8 cellular contexts compared by ENCODE assay signal in the genomic region with DNA sequence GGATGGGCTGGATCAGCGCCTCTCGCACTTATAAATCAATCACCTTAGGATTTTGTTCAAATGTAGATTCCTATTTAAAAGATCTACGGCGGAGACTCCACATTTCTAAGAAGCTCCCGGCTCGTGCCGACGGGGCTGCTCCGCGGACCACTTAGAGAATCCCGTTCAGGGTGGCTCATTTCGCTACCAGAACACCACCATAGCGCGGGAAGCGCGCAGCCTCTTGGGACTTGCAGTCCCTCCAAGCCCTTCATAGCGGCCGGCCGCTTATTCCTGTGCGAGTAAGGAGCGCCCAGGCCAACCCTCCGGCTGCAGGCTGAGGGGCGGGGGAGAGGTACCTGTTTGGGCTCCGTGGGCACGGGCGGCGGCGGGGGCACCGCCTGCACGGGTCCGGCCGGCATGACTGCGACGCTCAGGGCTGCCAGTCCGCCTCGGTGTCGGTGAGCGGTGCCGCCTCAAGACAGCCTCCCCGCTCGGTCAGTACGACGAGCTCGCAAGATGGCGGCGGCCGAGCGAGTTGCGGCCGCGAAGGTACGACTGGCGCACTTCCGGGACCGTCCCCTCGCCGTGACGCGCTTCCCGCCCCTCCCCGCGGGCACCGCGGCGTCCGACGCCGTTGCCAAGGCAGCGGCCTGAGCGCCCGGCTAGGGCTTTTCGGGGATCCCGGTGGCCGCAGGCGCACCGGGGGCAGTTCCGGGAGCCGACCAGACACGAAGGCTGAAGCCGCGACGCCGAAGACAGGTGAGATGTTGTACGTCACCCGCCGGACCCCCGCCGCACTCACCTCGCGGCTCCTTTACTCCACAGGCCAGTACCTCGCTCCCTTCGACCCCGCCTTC. TPM values are rescaled to one million over a fixed set of nuclear protein-coding genes. Genes with fewer than 3 reads are reported as not detected.
A peak's percentile ranks its signal among the peaks of the same experiment; 100 is the strongest.
DNase-seq lines count a peak whose midpoint lies in the region; ATAC-seq and TF ChIP-seq lines count a peak whose summit lies in the region.

CCDC157 (plus strand) TSS at position 616 of the 839 bp plus-strand sequence. CDS start 8,994 bp downstream, outside the sequence.
A gene with protein sequence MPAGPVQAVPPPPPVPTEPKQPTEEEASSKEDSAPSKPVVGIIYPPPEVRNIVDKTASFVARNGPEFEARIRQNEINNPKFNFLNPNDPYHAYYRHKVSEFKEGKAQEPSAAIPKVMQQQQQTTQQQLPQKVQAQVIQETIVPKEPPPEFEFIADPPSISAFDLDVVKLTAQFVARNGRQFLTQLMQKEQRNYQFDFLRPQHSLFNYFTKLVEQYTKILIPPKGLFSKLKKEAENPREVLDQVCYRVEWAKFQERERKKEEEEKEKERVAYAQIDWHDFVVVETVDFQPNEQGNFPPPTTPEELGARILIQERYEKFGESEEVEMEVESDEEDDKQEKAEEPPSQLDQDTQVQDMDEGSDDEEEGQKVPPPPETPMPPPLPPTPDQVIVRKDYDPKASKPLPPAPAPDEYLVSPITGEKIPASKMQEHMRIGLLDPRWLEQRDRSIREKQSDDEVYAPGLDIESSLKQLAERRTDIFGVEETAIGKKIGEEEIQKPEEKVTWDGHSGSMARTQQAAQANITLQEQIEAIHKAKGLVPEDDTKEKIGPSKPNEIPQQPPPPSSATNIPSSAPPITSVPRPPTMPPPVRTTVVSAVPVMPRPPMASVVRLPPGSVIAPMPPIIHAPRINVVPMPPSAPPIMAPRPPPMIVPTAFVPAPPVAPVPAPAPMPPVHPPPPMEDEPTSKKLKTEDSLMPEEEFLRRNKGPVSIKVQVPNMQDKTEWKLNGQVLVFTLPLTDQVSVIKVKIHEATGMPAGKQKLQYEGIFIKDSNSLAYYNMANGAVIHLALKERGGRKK (minus strand): TSS at position 503 of the 839 bp plus-strand sequence. CDS start 102 bp downstream, at position 401.

- peak; percentile 82 for ATAC-seq in GM21619 (IDR thresholded peaks at IDR 0.05; ENCODE audit: unreplicated experiment)

- TF ChIP-seq RAD21 in Ishikawa (IDR thresholded peaks at IDR 0.05; ENCODE audit: low read depth), result no peak

- no peaks in the 10 kb centered on the region for H3K27me3 ChIP-seq in esophagus muscularis mucosa
- H3K27me3 ChIP-seq in muscle layer of duodenum (ENCODE audit: low read depth, low read length), result no peaks in the 10 kb centered on the region

- peak; percentile 34 for DNase-seq in DMS53 treated with DMSO at 0.1 percent for 48 hours (lab: John Stamatoyannopoulos, UW; ENCODE audit: unreplicated experiment)
- peak; percentile 89 to 91 for DNase-seq in activated T-cell treated with anti-CD3 and anti-CD28 coated beads, Interleukin-2, amount 50 U/mL, for 48 hours
- peak; percentile 96 for DNase-seq in esophagus muscularis mucosa (ENCODE audit: extremely low spot score)
- DNase-seq in stimulated activated CD8-positive, alpha-beta memory T cell treated with anti-CD3 and anti-CD28 coated beads, Interleukin-7, amount 100 ng/mL, for 1 hour (ENCODE audit: low read depth in 2 of 2), result peak; percentile 64 to 68

- H3K36me3 ChIP-seq in esophagus muscularis mucosa, result peaks cover 13 to 23% (median 14%) of the 10 kb centered on the region in 4 donors
- H3K36me3 ChIP-seq in muscle layer of duodenum (ENCODE audit: control insufficient read depth in 1 of 2, insufficient read depth in 2 of 2, low read length in 2 of 2), result peaks cover 14 to 15% of the 10 kb centered on the region in 2 donors

- H3K27ac ChIP-seq in esophagus muscularis mucosa (replicated peaks in 1 of 4) (peak within 1 kb of the TSS; percentile 94 to 97 (median 96)), muscle layer of duodenum (ENCODE audit: low read length) (peak within 1 kb of the TSS; percentile 86)

- no peaks in the 10 kb centered on the region for H3K9me3 ChIP-seq in esophagus muscularis mucosa
- H3K9me3 ChIP-seq in muscle layer of duodenum (ENCODE audit: control insufficient read depth in 1 of 2, low read length in 2 of 2), result no peaks in the 10 kb centered on the region

- under 1% methylated on average over 12 of the region's 93 CpGs for WGBS in esophagus muscularis mucosa

- TF ChIP-seq POLR2A in esophagus muscularis mucosa (IDR thresholded peaks at IDR 0.05; ENCODE audit: low read depth), result peak; percentile 82

- H3K4me1 ChIP-seq in esophagus muscularis mucosa (peaks cover 30 to 56% (median 49%) of the 10 kb centered on the region in 4 donors), muscle layer of duodenum (ENCODE audit: control insufficient read depth in 1 of 2, insufficient read depth in 2 of 2, low read length in 2 of 2) (peaks cover 8 to 42% of the 10 kb centered on the region in 2 donors)

- intact Hi-C loops in esophagus muscularis mucosa (cut with DNase I), result no loop called here

- TF ChIP-seq CTCF in esophagus muscularis mucosa (IDR thresholded peaks at IDR 0.05), result peak in 1 of 3 experiments; percentile 20

- H3K4me3 ChIP-seq in esophagus muscularis mucosa (peak within 1 kb of the TSS; percentile 75 to 82 (median 81)), muscle layer of duodenum (ENCODE audit: low read depth in 1 of 2, low read length in 2 of 2) (peak within 1 kb of the TSS; percentile 97 to 98)

- TF ChIP-seq EP300 in Ishikawa (IDR thresholded peaks at IDR 0.05; ENCODE audit: borderline replicate concordance) (peak; percentile 31; the same call in 1 of the 2 replicates), esophagus muscularis mucosa (IDR thresholded peaks at IDR 0.05) (peak; percentile 28)

TF ChIP-seq in Ishikawa, 13 proteins besides CTCF, POLR2A, EP300 and RAD21 (continues in another document):
- TF ChIP-seq TCF12 (IDR thresholded peaks at IDR 0.05; ENCODE audit: low read depth) (peak; percentile 37; the same call in 1 of the 2 replicates), REST (IDR thresholded peaks at IDR 0.05; ENCODE audit: low read depth) (no peak), YY1 (IDR thresholded peaks at IDR 0.05; ENCODE audit: low read depth) (peak; percentile 97), TEAD4 (IDR thresholded peaks at IDR 0.05) (peak; percentile 34), FOXM1 (IDR thresholded peaks at IDR 0.05; ENCODE audit: borderline replicate concordance, low read depth) (no peak), EGR1 (IDR thresholded peaks at IDR 0.05) (no peak; the same call in 1 of the 2 replicates)

TF ChIP-seq in PFSK-1, 5 proteins besides CTCF, POLR2A, EP300 and RAD21:
- TF ChIP-seq TAF1 (IDR thresholded peaks at IDR 0.05; ENCODE audit: borderline replicate concordance, insufficient read depth, low read length), result peak; percentile 68; the same call in 1 of the 2 replicates
- TF ChIP-seq FOXP2 (optimal IDR thresholded peaks at IDR 0.05; ENCODE audit: borderline replicate concordance, extremely low read depth, extremely low read length, insufficient read depth), result peak; percentile 94
- peak; percentile 79 for TF ChIP-seq POLR2AphosphoS5 (IDR thresholded peaks at IDR 0.05; ENCODE audit: low read depth, low read length)
- peak; percentile 75; the same call in 1 of the 2 replicates for TF ChIP-seq SIN3A (IDR thresholded peaks at IDR 0.05; ENCODE audit: borderline replicate concordance, insufficient read depth, low read length)
- TF ChIP-seq REST (IDR thresholded peaks at IDR 0.05; ENCODE audit: insufficient read depth in 1 of 2, low read depth in 2 of 2, low read length in 2 of 2), result no peak

RNA-seq across cellular contexts. Expression of gene CCDC157, which starts in this region (rescaled TPM):
- polyA plus RNA-seq in PFSK-1 (2012; ENCODE audit: insufficient read length, low read depth), result 1.7 TPM
- 1 to 10 TPM; 1.5 to 2.5 (median 1.6) TPM for total RNA-seq in esophagus muscularis mucosa

RNA-seq across cellular contexts. Expression of the second gene that starts in this region (rescaled TPM):
- polyA plus RNA-seq in PFSK-1 (2012; ENCODE audit: insufficient read length, low read depth), result 234 TPM
- total RNA-seq in esophagus muscularis mucosa, result 10 to 100 TPM; 32.8 to 85.8 (median 60.0) TPM

Comparison
In these comparisons a context has a peak if more than half of its experiments do, and no peak if none do; other contexts are left out.
1. Peak in every context shown above with its lines: DNase-seq, ATAC-seq, H3K4me3 ChIP-seq and H3K27ac ChIP-seq.
2. DNase-seq: peak in every context shown above with its lines; median percentile 96 in esophagus muscularis mucosa; 90 in activated T-cell treated with anti-CD3 and anti-CD28 coated beads, Interleukin-2, amount 50 U/mL, for 48 hours; 66 in stimulated activated CD8-positive, alpha-beta memory T cell treated with anti-CD3 and anti-CD28 coated beads, Interleukin-7, amount 100 ng/mL, for 1 hour; 34 in DMS53 treated with DMSO at 0.1 percent for 48 hours.